10 cellular contexts compared by ENCODE assay signal in the genomic region with DNA sequence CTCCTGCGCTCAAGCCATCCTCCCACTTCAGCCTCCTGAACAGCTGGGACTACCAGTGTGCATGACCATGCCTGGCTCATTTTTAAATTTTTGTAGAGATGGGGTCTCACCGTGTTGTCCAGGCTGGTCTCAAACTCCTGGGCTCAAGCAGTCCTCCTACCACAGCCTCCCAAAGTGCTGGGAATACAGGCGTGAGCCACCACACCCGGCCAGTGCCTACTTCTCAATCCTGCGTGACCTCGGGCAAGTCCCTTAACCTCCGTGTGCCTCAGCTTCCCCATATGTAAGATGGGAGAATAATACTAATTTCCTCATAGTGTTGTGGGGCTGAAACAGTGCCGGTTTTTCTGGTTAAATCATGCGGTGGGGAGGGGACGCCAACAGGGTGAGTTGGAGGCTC.
"Had no signal": no experiment of that assay in that cellular context is flagged by ENCODE, and none has a peak within 500 bp of the region (broad histone marks: within the 10 kb centered on the region; RNA-seq: fewer than 3 reads in every experiment).

No MANE protein-coding gene starts in this region.

- ATAC-seq: GM23338, HepG2 had no signal

- FAIRE-seq: H1, H54, HepG2 had no signal

- H3K36me3 Mint-ChIP-seq: IgD-negative memory B cell had no signal

- H3K9me3 Mint-ChIP-seq: GM23338, H9, HFFc6 had no signal

- H2AFZ ChIP-seq: GM23338 had no signal

- H3K27ac ChIP-seq: HL-60 had no signal

- H3K4me1 Mint-ChIP-seq: IgD-negative memory B cell had no signal

- H3K27ac Mint-ChIP-seq: GM23338, H9, HFFc6, IgD-negative memory B cell had no signal

- H3K4me3 Mint-ChIP-seq: GM23338, H9, HFFc6, IgD-negative memory B cell had no signal

- H3K4me2 ChIP-seq: GM23338 had no signal

- H3K4me3 ChIP-seq: GM23338 had no signal

- DNase-seq: H9, HCEC 1CT, HFFc6, KG1 had no signal
